In the genomic region with DNA sequence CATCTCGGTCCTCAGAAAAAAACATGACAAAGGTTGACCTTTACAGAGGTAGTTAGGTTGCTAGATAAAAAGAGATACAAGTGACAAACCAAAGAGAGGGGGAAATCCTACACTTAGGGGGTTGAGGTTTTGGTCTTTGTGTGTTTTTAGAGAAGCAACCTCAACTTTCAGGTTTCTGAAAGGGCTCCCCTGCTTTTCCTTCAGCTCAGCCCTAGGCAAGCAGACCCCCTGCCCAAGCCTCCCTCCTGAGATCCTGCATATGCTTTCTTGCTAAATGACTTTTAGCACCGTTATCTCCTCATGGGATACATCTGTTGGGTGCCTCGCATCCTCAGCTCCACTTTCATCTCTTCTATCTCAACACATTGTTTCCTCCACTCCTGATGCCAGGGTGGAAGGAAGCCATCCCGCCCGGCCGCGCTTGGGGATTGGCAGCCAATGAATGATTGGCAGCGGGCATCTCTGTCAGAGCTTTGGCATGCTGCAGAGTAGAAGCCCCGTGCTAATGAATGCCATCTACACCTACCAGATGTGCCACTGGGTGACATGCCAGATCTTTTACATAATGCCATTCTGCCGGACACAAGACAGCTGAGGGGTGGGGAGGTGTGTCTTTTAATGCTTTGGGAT, we compare ENCODE assay signal across 11 cellular contexts. TPM values are rescaled to one million over a fixed set of nuclear protein-coding genes. Genes with fewer than 3 reads are reported as not detected.
DNase-seq lines count a peak whose midpoint lies in the region; ATAC-seq and TF ChIP-seq lines count a peak whose summit lies in the region.
"Had no signal": no experiment of that assay in that cellular context is flagged by ENCODE, and none has a peak within 500 bp of the region (broad histone marks: within the 10 kb centered on the region; RNA-seq: fewer than 3 reads in every experiment).

No MANE protein-coding gene starts in this region.

- H3K9me3 Mint-ChIP-seq in activated naive CD8-positive, alpha-beta T cell (ENCODE audit: low read depth): peaks cover 12% of the 10 kb centered on the region
- peaks cover 2% of the 10 kb centered on the region for H3K9me3 Mint-ChIP-seq in neural crest cell

- H3K36me3 Mint-ChIP-seq in activated naive CD8-positive, alpha-beta T cell: peaks cover 13% of the 10 kb centered on the region
- peaks cover 6% of the 10 kb centered on the region for H3K36me3 Mint-ChIP-seq in neural crest cell (ENCODE audit: low read depth)

- peak overlapping the region; percentile 63 for H3K4me3 Mint-ChIP-seq in activated naive CD8-positive, alpha-beta T cell
- H3K4me3 Mint-ChIP-seq in neural crest cell: peak overlapping the region; percentile 28

- peaks cover 55% of the 10 kb centered on the region for H3K4me1 Mint-ChIP-seq in activated naive CD8-positive, alpha-beta T cell (ENCODE audit: low read depth)
- H3K4me1 Mint-ChIP-seq in neural crest cell: peaks cover 29% of the 10 kb centered on the region

- H3K27ac Mint-ChIP-seq in activated naive CD8-positive, alpha-beta T cell: peak overlapping the region; percentile 77
- H3K27ac Mint-ChIP-seq in neural crest cell (ENCODE audit: unreplicated experiment): no peak overlapping the region

- ATAC-seq in HG02870 (IDR thresholded peaks at IDR 0.05; ENCODE audit: unreplicated experiment) (peak; percentile 33), GM21825 (IDR thresholded peaks at IDR 0.05; ENCODE audit: unreplicated experiment) (no peak), HG03457 (IDR thresholded peaks at IDR 0.05; ENCODE audit: unreplicated experiment) (no peak)

- H3K27me3 Mint-ChIP-seq in activated naive CD8-positive, alpha-beta T cell: no peaks in the 10 kb centered on the region
- H3K27me3 Mint-ChIP-seq in neural crest cell (ENCODE audit: low read depth): peaks cover 72% of the 10 kb centered on the region

- in situ Hi-C loops in GM13977 (cut with MboI; ENCODE audit: low pct_unique_long_range_greater_than_20kb, low sequenced_read_pairs, unreplicated experiment): loop anchor here (25.0 kb wide), 1 partner anchor 270 kb away; no protein-coding TSS in a partner anchor

- no peak for TF ChIP-seq CTCF in GM13977 (IDR thresholded peaks at IDR 0.05; ENCODE audit: extremely low read depth, insufficient read depth, missing control alignments)
- TF ChIP-seq CTCF in neural crest cell (conservative IDR thresholded peaks at IDR 0.05): no peak

- DNase-seq in GM13977 (ENCODE audit: low spot score): peak; percentile 44
- DNase-seq in neural crest cell (ENCODE audit: low read depth, low spot score): no peak
- DNase-seq in DMS153 treated with DMSO at 0.1 percent for 48 hours (lab: John Stamatoyannopoulos, UW; ENCODE audit: unreplicated experiment): no peak
- DNase-seq in hepatic stellate cell (ENCODE audit: low spot score): no peak
- DNase-seq: brain microvascular endothelial cell, NCI-H345, T-helper 9 cell had no signal

RNA-seq across cellular contexts. Expression of gene PRDM8, which starts 15.0 kb away (rescaled TPM):
- 2.6 and 2.9 TPM in 2 replicates for total RNA-seq in neural crest cell
